Comparison of ENCODE assay signal across 1 cellular context in genomic region chr9:97740848-97741821, GRCh38.
TF ChIP-seq lines count a peak whose summit lies in the region.

No MANE protein-coding gene starts in this region.

TF ChIP-seq in WTC11, 78 proteins besides CTCF, POLR2A, EP300 and RAD21 (continued from another document):
- TF ChIP-seq, protein P1, sequence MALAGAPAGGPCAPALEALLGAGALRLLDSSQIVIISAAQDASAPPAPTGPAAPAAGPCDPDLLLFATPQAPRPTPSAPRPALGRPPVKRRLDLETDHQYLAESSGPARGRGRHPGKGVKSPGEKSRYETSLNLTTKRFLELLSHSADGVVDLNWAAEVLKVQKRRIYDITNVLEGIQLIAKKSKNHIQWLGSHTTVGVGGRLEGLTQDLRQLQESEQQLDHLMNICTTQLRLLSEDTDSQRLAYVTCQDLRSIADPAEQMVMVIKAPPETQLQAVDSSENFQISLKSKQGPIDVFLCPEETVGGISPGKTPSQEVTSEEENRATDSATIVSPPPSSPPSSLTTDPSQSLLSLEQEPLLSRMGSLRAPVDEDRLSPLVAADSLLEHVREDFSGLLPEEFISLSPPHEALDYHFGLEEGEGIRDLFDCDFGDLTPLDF (CRISPR knock-in tag; IDR thresholded peaks at IDR 0.05) = peak; percentile 87; the same call in 1 of the 2 replicates
- TF ChIP-seq, protein P2, sequence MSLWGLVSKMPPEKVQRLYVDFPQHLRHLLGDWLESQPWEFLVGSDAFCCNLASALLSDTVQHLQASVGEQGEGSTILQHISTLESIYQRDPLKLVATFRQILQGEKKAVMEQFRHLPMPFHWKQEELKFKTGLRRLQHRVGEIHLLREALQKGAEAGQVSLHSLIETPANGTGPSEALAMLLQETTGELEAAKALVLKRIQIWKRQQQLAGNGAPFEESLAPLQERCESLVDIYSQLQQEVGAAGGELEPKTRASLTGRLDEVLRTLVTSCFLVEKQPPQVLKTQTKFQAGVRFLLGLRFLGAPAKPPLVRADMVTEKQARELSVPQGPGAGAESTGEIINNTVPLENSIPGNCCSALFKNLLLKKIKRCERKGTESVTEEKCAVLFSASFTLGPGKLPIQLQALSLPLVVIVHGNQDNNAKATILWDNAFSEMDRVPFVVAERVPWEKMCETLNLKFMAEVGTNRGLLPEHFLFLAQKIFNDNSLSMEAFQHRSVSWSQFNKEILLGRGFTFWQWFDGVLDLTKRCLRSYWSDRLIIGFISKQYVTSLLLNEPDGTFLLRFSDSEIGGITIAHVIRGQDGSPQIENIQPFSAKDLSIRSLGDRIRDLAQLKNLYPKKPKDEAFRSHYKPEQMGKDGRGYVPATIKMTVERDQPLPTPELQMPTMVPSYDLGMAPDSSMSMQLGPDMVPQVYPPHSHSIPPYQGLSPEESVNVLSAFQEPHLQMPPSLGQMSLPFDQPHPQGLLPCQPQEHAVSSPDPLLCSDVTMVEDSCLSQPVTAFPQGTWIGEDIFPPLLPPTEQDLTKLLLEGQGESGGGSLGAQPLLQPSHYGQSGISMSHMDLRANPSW (CRISPR knock-in tag; conservative IDR thresholded peaks at IDR 0.05; ENCODE audit: low read depth) = no peak
- TF ChIP-seq NFYB (CRISPR knock-in tag; conservative IDR thresholded peaks at IDR 0.05; ENCODE audit: low read depth) = no peak
- TF ChIP-seq ZNF423 (CRISPR knock-in tag; IDR thresholded peaks at IDR 0.05) = no peak
- no peak for TF ChIP-seq HMGA2 (CRISPR knock-in tag; IDR thresholded peaks at IDR 0.05)
- 0 out of 2 replicates have a peak, but pooled peaks have one; percentile 15 for TF ChIP-seq ZNF219 (CRISPR knock-in tag; IDR thresholded peaks at IDR 0.05; ENCODE audit: borderline replicate concordance)
- no peak for TF ChIP-seq ZNF416 (CRISPR knock-in tag; IDR thresholded peaks at IDR 0.05)
- TF ChIP-seq, protein P3, sequence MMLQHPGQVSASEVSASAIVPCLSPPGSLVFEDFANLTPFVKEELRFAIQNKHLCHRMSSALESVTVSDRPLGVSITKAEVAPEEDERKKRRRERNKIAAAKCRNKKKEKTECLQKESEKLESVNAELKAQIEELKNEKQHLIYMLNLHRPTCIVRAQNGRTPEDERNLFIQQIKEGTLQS (CRISPR knock-in tag; conservative IDR thresholded peaks at IDR 0.05) = no peak
- no peak for TF ChIP-seq KAT7 (CRISPR knock-in tag; IDR thresholded peaks at IDR 0.05; ENCODE audit: borderline replicate concordance)
- peak; percentile 77; the same call in 1 of the 2 replicates for TF ChIP-seq CBFB (CRISPR knock-in tag; IDR thresholded peaks at IDR 0.05; ENCODE audit: low read depth)
- no peak for TF ChIP-seq MXD4 (CRISPR knock-in tag; IDR thresholded peaks at IDR 0.05; ENCODE audit: borderline replicate concordance)
- no peak for TF ChIP-seq SOX15 (CRISPR knock-in tag; IDR thresholded peaks at IDR 0.05)
- no peak for TF ChIP-seq FOXJ3 (CRISPR knock-in tag; IDR thresholded peaks at IDR 0.05; ENCODE audit: borderline replicate concordance)
- no peak for TF ChIP-seq TP53 (CRISPR knock-in tag; IDR thresholded peaks at IDR 0.05)
- TF ChIP-seq, protein P4, sequence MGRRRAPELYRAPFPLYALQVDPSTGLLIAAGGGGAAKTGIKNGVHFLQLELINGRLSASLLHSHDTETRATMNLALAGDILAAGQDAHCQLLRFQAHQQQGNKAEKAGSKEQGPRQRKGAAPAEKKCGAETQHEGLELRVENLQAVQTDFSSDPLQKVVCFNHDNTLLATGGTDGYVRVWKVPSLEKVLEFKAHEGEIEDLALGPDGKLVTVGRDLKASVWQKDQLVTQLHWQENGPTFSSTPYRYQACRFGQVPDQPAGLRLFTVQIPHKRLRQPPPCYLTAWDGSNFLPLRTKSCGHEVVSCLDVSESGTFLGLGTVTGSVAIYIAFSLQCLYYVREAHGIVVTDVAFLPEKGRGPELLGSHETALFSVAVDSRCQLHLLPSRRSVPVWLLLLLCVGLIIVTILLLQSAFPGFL (CRISPR knock-in tag; IDR thresholded peaks at IDR 0.05; ENCODE audit: borderline replicate concordance) = no peak
- TF ChIP-seq JUN (CRISPR knock-in tag; IDR thresholded peaks at IDR 0.05) = no peak
- TF ChIP-seq MAX (CRISPR knock-in tag; IDR thresholded peaks at IDR 0.05) = peak; percentile 82
- no peak for TF ChIP-seq MYBL2 (CRISPR knock-in tag; IDR thresholded peaks at IDR 0.05)
- no peak for TF ChIP-seq SMAD4 (CRISPR knock-in tag; IDR thresholded peaks at IDR 0.05)
- no peak for TF ChIP-seq FOXP1 (CRISPR knock-in tag; IDR thresholded peaks at IDR 0.05; ENCODE audit: borderline replicate concordance)
- no peak for TF ChIP-seq NFATC4 (CRISPR knock-in tag; IDR thresholded peaks at IDR 0.05)
- TF ChIP-seq, protein P5, sequence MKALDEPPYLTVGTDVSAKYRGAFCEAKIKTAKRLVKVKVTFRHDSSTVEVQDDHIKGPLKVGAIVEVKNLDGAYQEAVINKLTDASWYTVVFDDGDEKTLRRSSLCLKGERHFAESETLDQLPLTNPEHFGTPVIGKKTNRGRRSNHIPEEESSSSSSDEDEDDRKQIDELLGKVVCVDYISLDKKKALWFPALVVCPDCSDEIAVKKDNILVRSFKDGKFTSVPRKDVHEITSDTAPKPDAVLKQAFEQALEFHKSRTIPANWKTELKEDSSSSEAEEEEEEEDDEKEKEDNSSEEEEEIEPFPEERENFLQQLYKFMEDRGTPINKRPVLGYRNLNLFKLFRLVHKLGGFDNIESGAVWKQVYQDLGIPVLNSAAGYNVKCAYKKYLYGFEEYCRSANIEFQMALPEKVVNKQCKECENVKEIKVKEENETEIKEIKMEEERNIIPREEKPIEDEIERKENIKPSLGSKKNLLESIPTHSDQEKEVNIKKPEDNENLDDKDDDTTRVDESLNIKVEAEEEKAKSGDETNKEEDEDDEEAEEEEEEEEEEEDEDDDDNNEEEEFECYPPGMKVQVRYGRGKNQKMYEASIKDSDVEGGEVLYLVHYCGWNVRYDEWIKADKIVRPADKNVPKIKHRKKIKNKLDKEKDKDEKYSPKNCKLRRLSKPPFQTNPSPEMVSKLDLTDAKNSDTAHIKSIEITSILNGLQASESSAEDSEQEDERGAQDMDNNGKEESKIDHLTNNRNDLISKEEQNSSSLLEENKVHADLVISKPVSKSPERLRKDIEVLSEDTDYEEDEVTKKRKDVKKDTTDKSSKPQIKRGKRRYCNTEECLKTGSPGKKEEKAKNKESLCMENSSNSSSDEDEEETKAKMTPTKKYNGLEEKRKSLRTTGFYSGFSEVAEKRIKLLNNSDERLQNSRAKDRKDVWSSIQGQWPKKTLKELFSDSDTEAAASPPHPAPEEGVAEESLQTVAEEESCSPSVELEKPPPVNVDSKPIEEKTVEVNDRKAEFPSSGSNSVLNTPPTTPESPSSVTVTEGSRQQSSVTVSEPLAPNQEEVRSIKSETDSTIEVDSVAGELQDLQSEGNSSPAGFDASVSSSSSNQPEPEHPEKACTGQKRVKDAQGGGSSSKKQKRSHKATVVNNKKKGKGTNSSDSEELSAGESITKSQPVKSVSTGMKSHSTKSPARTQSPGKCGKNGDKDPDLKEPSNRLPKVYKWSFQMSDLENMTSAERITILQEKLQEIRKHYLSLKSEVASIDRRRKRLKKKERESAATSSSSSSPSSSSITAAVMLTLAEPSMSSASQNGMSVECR (CRISPR knock-in tag; IDR thresholded peaks at IDR 0.05; ENCODE audit: borderline replicate concordance) = no peak
- TF ChIP-seq NR1H2 (CRISPR knock-in tag; IDR thresholded peaks at IDR 0.05) = 0 out of 2 replicates have a peak, but pooled peaks have one; percentile 47
- TF ChIP-seq SMAD3 (CRISPR knock-in tag; IDR thresholded peaks at IDR 0.05; ENCODE audit: borderline replicate concordance) = no peak
- TF ChIP-seq, protein P6, sequence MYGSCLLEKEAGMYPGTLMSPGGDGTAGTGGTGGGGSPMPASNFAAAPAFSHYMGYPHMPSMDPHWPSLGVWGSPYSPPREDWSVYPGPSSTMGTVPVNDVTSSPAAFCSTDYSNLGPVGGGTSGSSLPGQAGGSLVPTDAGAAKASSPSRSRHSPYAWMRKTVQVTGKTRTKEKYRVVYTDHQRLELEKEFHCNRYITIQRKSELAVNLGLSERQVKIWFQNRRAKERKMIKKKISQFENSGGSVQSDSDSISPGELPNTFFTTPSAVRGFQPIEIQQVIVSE (CRISPR knock-in tag; IDR thresholded peaks at IDR 0.05; ENCODE audit: borderline replicate concordance) = no peak
- no peak for TF ChIP-seq ATF1 (CRISPR knock-in tag; IDR thresholded peaks at IDR 0.05)
- TF ChIP-seq PRRX2 (CRISPR knock-in tag; IDR thresholded peaks at IDR 0.05) = no peak
- no peak for TF ChIP-seq GABPB1 (CRISPR knock-in tag; IDR thresholded peaks at IDR 0.05)
- TF ChIP-seq NR2C2 (CRISPR knock-in tag; IDR thresholded peaks at IDR 0.05) = no peak
- TF ChIP-seq, protein P7, sequence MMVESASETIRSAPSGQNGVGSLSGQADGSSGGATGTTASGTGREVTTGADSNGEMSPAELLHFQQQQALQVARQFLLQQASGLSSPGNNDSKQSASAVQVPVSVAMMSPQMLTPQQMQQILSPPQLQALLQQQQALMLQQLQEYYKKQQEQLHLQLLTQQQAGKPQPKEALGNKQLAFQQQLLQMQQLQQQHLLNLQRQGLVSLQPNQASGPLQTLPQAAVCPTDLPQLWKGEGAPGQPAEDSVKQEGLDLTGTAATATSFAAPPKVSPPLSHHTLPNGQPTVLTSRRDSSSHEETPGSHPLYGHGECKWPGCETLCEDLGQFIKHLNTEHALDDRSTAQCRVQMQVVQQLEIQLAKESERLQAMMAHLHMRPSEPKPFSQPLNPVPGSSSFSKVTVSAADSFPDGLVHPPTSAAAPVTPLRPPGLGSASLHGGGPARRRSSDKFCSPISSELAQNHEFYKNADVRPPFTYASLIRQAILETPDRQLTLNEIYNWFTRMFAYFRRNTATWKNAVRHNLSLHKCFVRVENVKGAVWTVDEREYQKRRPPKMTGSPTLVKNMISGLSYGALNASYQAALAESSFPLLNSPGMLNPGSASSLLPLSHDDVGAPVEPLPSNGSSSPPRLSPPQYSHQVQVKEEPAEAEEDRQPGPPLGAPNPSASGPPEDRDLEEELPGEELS (CRISPR knock-in tag; IDR thresholded peaks at IDR 0.05) = peak; percentile 71; the same call in 1 of the 2 replicates
- no peak for TF ChIP-seq MLX (CRISPR knock-in tag; IDR thresholded peaks at IDR 0.05)
- TF ChIP-seq JAZF1 (CRISPR knock-in tag; IDR thresholded peaks at IDR 0.05) = no peak
- TF ChIP-seq SP1 (CRISPR knock-in tag; conservative IDR thresholded peaks at IDR 0.05) = peak; percentile 51; the same call in 1 of the 2 replicates
- TF ChIP-seq HMGXB4 (CRISPR knock-in tag; IDR thresholded peaks at IDR 0.05) = peak; percentile 70; the same call in 1 of the 2 replicates
- TF ChIP-seq ETV6 (CRISPR knock-in tag; IDR thresholded peaks at IDR 0.05) = peak; percentile 93
- TF ChIP-seq, protein P8, sequence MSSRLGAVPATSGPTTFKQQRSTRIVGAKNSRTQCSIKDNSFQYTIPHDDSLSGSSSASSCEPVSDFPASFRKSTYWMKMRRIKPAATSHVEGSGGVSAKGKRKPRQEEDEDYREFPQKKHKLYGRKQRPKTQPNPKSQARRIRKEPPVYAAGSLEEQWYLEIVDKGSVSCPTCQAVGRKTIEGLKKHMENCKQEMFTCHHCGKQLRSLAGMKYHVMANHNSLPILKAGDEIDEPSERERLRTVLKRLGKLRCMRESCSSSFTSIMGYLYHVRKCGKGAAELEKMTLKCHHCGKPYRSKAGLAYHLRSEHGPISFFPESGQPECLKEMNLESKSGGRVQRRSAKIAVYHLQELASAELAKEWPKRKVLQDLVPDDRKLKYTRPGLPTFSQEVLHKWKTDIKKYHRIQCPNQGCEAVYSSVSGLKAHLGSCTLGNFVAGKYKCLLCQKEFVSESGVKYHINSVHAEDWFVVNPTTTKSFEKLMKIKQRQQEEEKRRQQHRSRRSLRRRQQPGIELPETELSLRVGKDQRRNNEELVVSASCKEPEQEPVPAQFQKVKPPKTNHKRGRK (CRISPR knock-in tag; IDR thresholded peaks at IDR 0.05; ENCODE audit: borderline replicate concordance) = no peak; the same call in 1 of the 2 replicates
- peak; percentile 52; the same call in 1 of the 2 replicates for TF ChIP-seq ZNF121 (CRISPR knock-in tag; IDR thresholded peaks at IDR 0.05)
- TF ChIP-seq ESRRA (CRISPR knock-in tag; IDR thresholded peaks at IDR 0.05; ENCODE audit: borderline replicate concordance) = no peak
